8 cellular contexts compared by ENCODE assay signal in the genomic region with DNA sequence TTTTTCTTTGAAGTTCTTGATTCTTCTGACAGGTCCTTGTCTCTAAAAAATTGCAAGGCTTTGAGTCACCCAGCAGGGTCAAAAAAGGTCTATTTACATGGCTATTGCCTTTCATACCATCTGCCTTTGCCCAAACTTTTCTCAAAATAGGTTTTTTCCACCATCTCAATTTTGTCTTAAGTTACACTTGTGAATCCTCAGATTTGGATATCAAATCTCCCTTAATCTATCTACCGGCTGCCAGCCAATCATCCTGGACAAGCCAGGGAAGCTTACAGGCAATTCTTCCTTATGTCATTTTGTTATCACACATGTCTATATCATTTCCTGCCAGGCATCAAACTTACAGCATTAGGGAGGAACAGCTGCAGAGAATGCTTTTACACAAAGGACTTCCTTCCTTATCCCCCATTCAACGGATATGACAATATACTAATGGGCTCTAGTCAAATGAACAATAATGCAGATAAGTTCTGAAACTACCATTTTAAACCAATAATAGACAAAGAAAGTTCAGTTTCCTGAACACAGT.
DNase-seq lines count a peak whose midpoint lies in the region; ATAC-seq, FAIRE-seq and TF ChIP-seq lines count a peak whose summit lies in the region.

No MANE protein-coding gene starts in this region.

- no peaks in the 10 kb centered on the region for H3K27me3 Mint-ChIP-seq in T-helper 17 cell

- no peak overlapping the region for H3K4me2 ChIP-seq in HepG2 (ENCODE audit: low read depth, low read length)

- H3K36me3 ChIP-seq in liver (ENCODE audit: control insufficient read depth in 4 of 4, insufficient read depth in 3 of 4, low read depth in 1 of 4, low read length in 3 of 4) (no peaks in the 10 kb centered on the region), HepG2 (replicated peaks in 1 of 2; ENCODE audit: control insufficient read depth in 1 of 2, insufficient read depth in 2 of 2, low read length in 2 of 2) (no peaks in the 10 kb centered on the region), upper lobe of right lung (no peaks in the 10 kb centered on the region)

- H3K4me3 ChIP-seq in liver (ENCODE audit: low read depth in 1 of 3, low read length in 3 of 3) (no peak overlapping the region), HepG2 (replicated peaks in 1 of 3; ENCODE audit: insufficient read depth in 1 of 3, low read depth in 2 of 3, low read length in 3 of 3) (no peak overlapping the region), right cardiac atrium (ENCODE audit: low read length) (no peak overlapping the region), upper lobe of right lung (no peak overlapping the region)

- no peaks in the 10 kb centered on the region for H4K20me1 ChIP-seq in HepG2 (ENCODE audit: insufficient read depth, low read length)

- CTCF ChIA-PET in HepG2 (lab: Yijun Ruan, JAX; ENCODE audit: low intra/inter-chr PET ratio, low total read pairs) = no interaction called here

- H3K36me3 Mint-ChIP-seq in T-helper 17 cell (ENCODE audit: low read depth) = peaks cover 2% of the 10 kb centered on the region

- peak overlapping the region; percentile 95 for H3K27ac Mint-ChIP-seq in T-helper 17 cell

- no TSS peak for BruUV-seq in HepG2 (replicated peaks; lab: Mats Ljungman, UMichigan)

- WGBS in liver = 66% methylated on average over 2 of the region's 2 CpGs
- 88% methylated on average over 2 of the region's 2 CpGs for WGBS in HepG2 (ENCODE audit: low lambda C conversion rate)
- WGBS in right cardiac atrium = 9% methylated on average over 2 of the region's 2 CpGs

- H3K79me2 ChIP-seq in HepG2 (ENCODE audit: insufficient read depth, low read length) = no peaks in the 10 kb centered on the region

- intact Hi-C loops in HepG2 (cut with micrococcal nuclease; ENCODE audit: unreplicated experiment) (no loop called here), right cardiac atrium (cut with DNase I) (no loop called here), upper lobe of right lung (cut with DNase I) (no loop called here)

- H3K27me3 ChIP-seq in liver (ENCODE audit: control insufficient read depth in 4 of 4, insufficient read depth in 4 of 4, low read length in 3 of 4) (no peaks in the 10 kb centered on the region), HepG2 (ENCODE audit: control insufficient read depth in 1 of 2, insufficient read depth in 2 of 2, low read length in 2 of 2) (no peaks in the 10 kb centered on the region), right cardiac atrium (ENCODE audit: control insufficient read depth, insufficient read depth) (no peaks in the 10 kb centered on the region), upper lobe of right lung (no peaks in the 10 kb centered on the region)

- DNase-seq in HepG2 (ENCODE audit: low spot score) (no peak), T-helper 17 cell (no peak), right cardiac atrium (no peak), upper lobe of right lung (no peak), T1000 (lab: John Stamatoyannopoulos, UW) (no peak)
- no peak for DNase-seq in stimulated activated CD4-positive, alpha-beta T cell treated with anti-CD3 and anti-CD28 coated beads, Interleukin-12 subunit alpha, Interleukin-12 subunit beta, amount 100 ng/mL, for 4 hours

- H3K4me1 ChIP-seq in liver (ENCODE audit: control insufficient read depth in 4 of 4, insufficient read depth in 4 of 4, low read length in 3 of 4) = peaks cover 0 to 3% (median 0%) of the 10 kb centered on the region in 4 donors
- peaks cover 18% of the 10 kb centered on the region for H3K4me1 ChIP-seq in HepG2 (ENCODE audit: insufficient read depth, low read length)
- H3K4me1 ChIP-seq in right cardiac atrium (ENCODE audit: control insufficient read depth, insufficient read depth, low read length) = peaks cover 3% of the 10 kb centered on the region
- peaks cover 32% of the 10 kb centered on the region for H3K4me1 ChIP-seq in upper lobe of right lung

- H2AFZ ChIP-seq in HepG2 (ENCODE audit: low read length) = no peak overlapping the region

- POLR2A ChIA-PET in HepG2 (lab: Yijun Ruan, JAX) = no interaction called here

- peaks cover 52% of the 10 kb centered on the region for H3K4me1 Mint-ChIP-seq in T-helper 17 cell

- ATAC-seq in HepG2 (no peak), T-helper 17 cell (peak; percentile 60), right cardiac atrium (peak; percentile 55 to 76), upper lobe of right lung (peak; percentile 55), GM19023 (IDR thresholded peaks at IDR 0.05; ENCODE audit: unreplicated experiment) (no peak)

- no peaks in the 10 kb centered on the region for H3K9me3 ChIP-seq in liver (ENCODE audit: control insufficient read depth in 4 of 4, low read length in 3 of 4)
- 0 out of 2 replicates have a peak, but pooled peaks cover 5% of the 10 kb centered on the region for H3K9me3 ChIP-seq in HepG2 (ENCODE audit: low read length)
- H3K9me3 ChIP-seq in T-helper 17 cell (ENCODE audit: control insufficient read depth, low read length, poor library complexity, severe bottlenecking) = no peaks in the 10 kb centered on the region
- no peaks in the 10 kb centered on the region for H3K9me3 ChIP-seq in right cardiac atrium (ENCODE audit: control insufficient read depth, low read length)
- no peaks in the 10 kb centered on the region for H3K9me3 ChIP-seq in upper lobe of right lung

- in situ Hi-C loops in HepG2 (cut with HindIII; ENCODE audit: extremely low pct_ligation_motif_present, low pct_unique_long_range_greater_than_20kb) = no loop called here

- TF ChIP-seq CTCF in liver (IDR thresholded peaks at IDR 0.05; ENCODE audit: low read depth, low read length, missing input control) (no peak), HepG2 (CRISPR knock-in tag; IDR thresholded peaks at IDR 0.05) (no peak), upper lobe of right lung (IDR thresholded peaks at IDR 0.05) (no peak)

- TF ChIP-seq EP300 in HepG2 (IDR thresholded peaks at IDR 0.05; ENCODE audit: low read depth in 2 of 2, low read length in 2 of 2) (no peak), HepG2 (CRISPR knock-in tag; IDR thresholded peaks at IDR 0.05; ENCODE audit: borderline replicate concordance) (no peak)

- TF ChIP-seq RAD21 in liver (IDR thresholded peaks at IDR 0.05) (no peak), HepG2 (CRISPR knock-in tag; IDR thresholded peaks at IDR 0.05) (no peak)

- H3K27ac ChIP-seq in liver (ENCODE audit: low read depth in 1 of 2, low read length in 2 of 2) (peak overlapping the region in 1 of 2 donors; percentile 39), HepG2 (ENCODE audit: extremely low read length, insufficient read depth, low read length) (no peak overlapping the region), right cardiac atrium (ENCODE audit: low read length) (no peak overlapping the region), upper lobe of right lung (peak overlapping the region; percentile 49)

- H3K9ac ChIP-seq in liver (ENCODE audit: low read depth in 1 of 2, low read length in 2 of 2) (peak overlapping the region in 1 of 2 donors; percentile 31), HepG2 (ENCODE audit: insufficient read depth, low read depth, low read length) (no peak overlapping the region)

- no peak for TF ChIP-seq POLR2A in HepG2 (IDR thresholded peaks at IDR 0.05; ENCODE audit: insufficient read depth in 1 of 2, low read depth in 2 of 2, low read length in 2 of 2)

- H3K4me3 Mint-ChIP-seq in T-helper 17 cell = peak overlapping the region; percentile 66

- no peak for FAIRE-seq in HepG2 (lab: Jason Lieb, UNC)

TF ChIP-seq in liver, 16 proteins besides CTCF, POLR2A, EP300 and RAD21:
- peak; percentile 20 for TF ChIP-seq SP1 (IDR thresholded peaks at IDR 0.05)
- TF ChIP-seq, protein P1, sequence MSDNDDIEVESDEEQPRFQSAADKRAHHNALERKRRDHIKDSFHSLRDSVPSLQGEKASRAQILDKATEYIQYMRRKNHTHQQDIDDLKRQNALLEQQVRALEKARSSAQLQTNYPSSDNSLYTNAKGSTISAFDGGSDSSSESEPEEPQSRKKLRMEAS (IDR thresholded peaks at IDR 0.05) = no peak
- TF ChIP-seq NR2F2 (IDR thresholded peaks at IDR 0.05) = peak; percentile 44
- TF ChIP-seq YY1 (IDR thresholded peaks at IDR 0.05) = peak; percentile 21

TF ChIP-seq in HepG2, 621 proteins besides CTCF, POLR2A, EP300 and RAD21 (continues in another document):
- TF ChIP-seq, protein P2, sequence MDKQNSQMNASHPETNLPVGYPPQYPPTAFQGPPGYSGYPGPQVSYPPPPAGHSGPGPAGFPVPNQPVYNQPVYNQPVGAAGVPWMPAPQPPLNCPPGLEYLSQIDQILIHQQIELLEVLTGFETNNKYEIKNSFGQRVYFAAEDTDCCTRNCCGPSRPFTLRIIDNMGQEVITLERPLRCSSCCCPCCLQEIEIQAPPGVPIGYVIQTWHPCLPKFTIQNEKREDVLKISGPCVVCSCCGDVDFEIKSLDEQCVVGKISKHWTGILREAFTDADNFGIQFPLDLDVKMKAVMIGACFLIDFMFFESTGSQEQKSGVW (CRISPR knock-in tag; IDR thresholded peaks at IDR 0.05; ENCODE audit: borderline replicate concordance) = no peak
- no peak for TF ChIP-seq HOXA9 (CRISPR knock-in tag; IDR thresholded peaks at IDR 0.05; ENCODE audit: borderline replicate concordance)
- TF ChIP-seq, protein P3, sequence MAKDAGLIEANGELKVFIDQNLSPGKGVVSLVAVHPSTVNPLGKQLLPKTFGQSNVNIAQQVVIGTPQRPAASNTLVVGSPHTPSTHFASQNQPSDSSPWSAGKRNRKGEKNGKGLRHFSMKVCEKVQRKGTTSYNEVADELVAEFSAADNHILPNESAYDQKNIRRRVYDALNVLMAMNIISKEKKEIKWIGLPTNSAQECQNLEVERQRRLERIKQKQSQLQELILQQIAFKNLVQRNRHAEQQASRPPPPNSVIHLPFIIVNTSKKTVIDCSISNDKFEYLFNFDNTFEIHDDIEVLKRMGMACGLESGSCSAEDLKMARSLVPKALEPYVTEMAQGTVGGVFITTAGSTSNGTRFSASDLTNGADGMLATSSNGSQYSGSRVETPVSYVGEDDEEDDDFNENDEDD (CRISPR knock-in tag; IDR thresholded peaks at IDR 0.05; ENCODE audit: borderline replicate concordance) = no peak
- no peak for TF ChIP-seq EZH2 (conservative IDR thresholded peaks at IDR 0.05; ENCODE audit: low read depth, low read length)
- TF ChIP-seq ZNF292 (CRISPR knock-in tag; IDR thresholded peaks at IDR 0.05; ENCODE audit: borderline replicate concordance, low read depth) = no peak
- no peak for TF ChIP-seq ELF3 (CRISPR knock-in tag; IDR thresholded peaks at IDR 0.05)
- TF ChIP-seq HMG20B (CRISPR knock-in tag; conservative IDR thresholded peaks at IDR 0.05) = no peak
- TF ChIP-seq, protein P4, sequence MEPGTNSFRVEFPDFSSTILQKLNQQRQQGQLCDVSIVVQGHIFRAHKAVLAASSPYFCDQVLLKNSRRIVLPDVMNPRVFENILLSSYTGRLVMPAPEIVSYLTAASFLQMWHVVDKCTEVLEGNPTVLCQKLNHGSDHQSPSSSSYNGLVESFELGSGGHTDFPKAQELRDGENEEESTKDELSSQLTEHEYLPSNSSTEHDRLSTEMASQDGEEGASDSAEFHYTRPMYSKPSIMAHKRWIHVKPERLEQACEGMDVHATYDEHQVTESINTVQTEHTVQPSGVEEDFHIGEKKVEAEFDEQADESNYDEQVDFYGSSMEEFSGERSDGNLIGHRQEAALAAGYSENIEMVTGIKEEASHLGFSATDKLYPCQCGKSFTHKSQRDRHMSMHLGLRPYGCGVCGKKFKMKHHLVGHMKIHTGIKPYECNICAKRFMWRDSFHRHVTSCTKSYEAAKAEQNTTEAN (CRISPR knock-in tag; conservative IDR thresholded peaks at IDR 0.05) = no peak
- no peak for TF ChIP-seq ZFYVE20 (CRISPR knock-in tag; IDR thresholded peaks at IDR 0.05; ENCODE audit: borderline replicate concordance, low read depth)

Comparison
In these comparisons a context has a peak if more than half of its experiments do, and no peak if none do; other contexts are left out.
1. ATAC-seq: peak in T-helper 17 cell (single experiment), right cardiac atrium (2 of 2) and upper lobe of right lung (single experiment); none in HepG2 (single experiment) and GM19023 (single experiment).